ENCODE assay signal across 17 cellular contexts in genomic region chrX:100673397-100673953, GRCh38. TPM values are rescaled to one million over a fixed set of nuclear protein-coding genes. Genes with fewer than 3 reads are reported as not detected.
DNase-seq lines count a peak whose midpoint lies in the region; ATAC-seq, FAIRE-seq and TF ChIP-seq lines count a peak whose summit lies in the region.
"Had no signal": no experiment of that assay in that cellular context is flagged by ENCODE, and none has a peak within 500 bp of the region (broad histone marks: within the 10 kb centered on the region; RNA-seq: fewer than 3 reads in every experiment).

No MANE protein-coding gene starts in this region.

- H3K27ac Mint-ChIP-seq in activated naive CD4-positive, alpha-beta T cell treated with anti-CD3 and anti-CD28 coated beads for 36 hours, result no peak overlapping the region
- H3K27ac Mint-ChIP-seq: activated CD4-positive, alpha-beta T cell treated with anti-CD3 and anti-CD28 coated beads, Interleukin-2, amount 10 ng/mL, durations not matched to agents 24 days and 14 days had no signal

- BruUV-seq in PC-3 (replicated peaks; lab: Mats Ljungman, UMichigan), result no TSS peak

- H2AFZ ChIP-seq in PC-3 (ENCODE audit: low read length), result no peak overlapping the region

- no peak for ATAC-seq in PC-3
- peak; percentile 53 for ATAC-seq in mucosa of descending colon
- no peak for ATAC-seq in GM19452 (IDR thresholded peaks at IDR 0.05; ENCODE audit: unreplicated experiment)
- ATAC-seq: activated T-cell treated with anti-CD3 and anti-CD28 coated beads, Interleukin-2, amount 50 U/mL, for 4 hours had no signal

- peak overlapping the region; percentile 39; the same call in 1 of the 2 replicates for H3K4me2 ChIP-seq in PC-3 (ENCODE audit: low read length)

- no peaks in the 10 kb centered on the region for H3K36me3 ChIP-seq in BJ (ENCODE audit: control insufficient read depth, insufficient read depth, low read length)
- no peaks in the 10 kb centered on the region for H3K36me3 ChIP-seq in PC-3 (ENCODE audit: low read depth, low read length)
- no peaks in the 10 kb centered on the region for H3K36me3 ChIP-seq in mucosa of descending colon (ENCODE audit: low read depth)
- H3K36me3 ChIP-seq: pancreas had no signal

- CTCF ChIA-PET in BJ (lab: Yijun Ruan, JAX) (interaction anchor here (1.0 to 6.7 kb wide), 4 partner anchors 12 to 95 kb away, joined by 3 to 92 read pairs (median 18); no protein-coding TSS in a partner anchor), PC-3 (lab: Charles Lee) (interaction anchor here (0.6 to 1.3 kb wide), 2 partner anchors 95 to 97 kb away, joined by 3 to 5 read pairs; no protein-coding TSS in a partner anchor), HEK293T (lab: Yijun Ruan, JAX) (interaction anchor here (0.6 to 4.2 kb wide), 3 partner anchors 19 to 96 kb away, joined by 3 to 46 read pairs (median 3); partner anchors contain the start of gene SYTL4)
- CTCF ChIA-PET in activated naive CD4-positive, alpha-beta T cell treated with anti-CD3 and anti-CD28 coated beads for 36 hours (lab: Charles Lee), result interaction anchor here (0.8 to 3.9 kb wide), 3 partner anchors 12 to 95 kb away, joined by 4 to 18 read pairs (median 4); no protein-coding TSS in a partner anchor

- intact Hi-C loops in PC-3 (cut with micrococcal nuclease), result no loop called here
- intact Hi-C loops in mucosa of descending colon (cut with DNase I, micrococcal nuclease), result no loop called here
- intact Hi-C loops in activated naive CD4-positive, alpha-beta T cell treated with anti-CD3 and anti-CD28 coated beads for 36 hours (cut with micrococcal nuclease), result no loop called here

- peaks cover 6% of the 10 kb centered on the region for H3K4me1 Mint-ChIP-seq in activated naive CD4-positive, alpha-beta T cell treated with anti-CD3 and anti-CD28 coated beads for 36 hours (ENCODE audit: low read depth)

- no peaks in the 10 kb centered on the region for H3K79me2 ChIP-seq in PC-3 (ENCODE audit: low read length)

- no peaks in the 10 kb centered on the region for H3K27me3 ChIP-seq in BJ (ENCODE audit: control insufficient read depth, insufficient read depth, low read length)
- no peaks in the 10 kb centered on the region for H3K27me3 ChIP-seq in PC-3 (ENCODE audit: low read length)
- H3K27me3 ChIP-seq: pancreas had no signal

- peaks cover 28% of the 10 kb centered on the region for H3K4me1 ChIP-seq in PC-3 (ENCODE audit: insufficient read depth, low read length)
- H3K4me1 ChIP-seq in mucosa of descending colon (ENCODE audit: low read depth), result no peaks in the 10 kb centered on the region
- H3K4me1 ChIP-seq: pancreas had no signal

- no peaks in the 10 kb centered on the region for H3K27me3 Mint-ChIP-seq in activated naive CD4-positive, alpha-beta T cell treated with anti-CD3 and anti-CD28 coated beads for 36 hours (ENCODE audit: low read depth)

- no peaks in the 10 kb centered on the region for H4K20me1 ChIP-seq in PC-3 (ENCODE audit: low read length)

- no peak overlapping the region for H3K4me3 Mint-ChIP-seq in activated naive CD4-positive, alpha-beta T cell treated with anti-CD3 and anti-CD28 coated beads for 36 hours
- H3K4me3 Mint-ChIP-seq: activated CD4-positive, alpha-beta T cell treated with anti-CD3 and anti-CD28 coated beads, Interleukin-2, amount 10 ng/mL, durations not matched to agents 24 days and 14 days; activated T-cell treated with anti-CD3 and anti-CD28 coated beads, Interleukin-2, amount 50 U/mL, for 4 hours had no signal

- H3K9me3 Mint-ChIP-seq in activated naive CD4-positive, alpha-beta T cell treated with anti-CD3 and anti-CD28 coated beads for 36 hours, result no peaks in the 10 kb centered on the region
- H3K9me3 Mint-ChIP-seq: activated CD4-positive, alpha-beta T cell treated with anti-CD3 and anti-CD28 coated beads, Interleukin-2, amount 10 ng/mL, durations not matched to agents 24 days and 14 days; activated T-cell treated with anti-CD3 and anti-CD28 coated beads, Interleukin-2, amount 50 U/mL, for 4 hours had no signal

- peak; percentile 26 for DNase-seq in BJ (ENCODE audit: low read depth)
- DNase-seq in PC-3, result peak; percentile 34
- peak; percentile 68 for DNase-seq in dermis blood vessel endothelial cell
- DNase-seq in mucosa of descending colon, result no peak
- no peak for DNase-seq in HEK293T (ENCODE audit: extremely low spot score)
- no peak for DNase-seq in GM19239 (ENCODE audit: insufficient read length, low spot score)
- no peak for DNase-seq in activated naive CD4-positive, alpha-beta T cell treated with anti-CD3 and anti-CD28 coated beads for 36 hours
- DNase-seq: activated CD4-positive, alpha-beta T cell treated with anti-CD3 and anti-CD28 coated beads, Interleukin-2, amount 10 ng/mL, durations not matched to agents 24 days and 14 days; activated T-cell treated with anti-CD3 and anti-CD28 coated beads, Interleukin-2, amount 50 U/mL, for 4 hours; foreskin melanocyte; midbrain; NCI-H1105; pancreas; SIG-M5; T-helper 9 cell had no signal

- H3K27ac ChIP-seq in PC-3 (ENCODE audit: low read length), result no peak overlapping the region
- H3K27ac ChIP-seq: C4-2B, pancreas had no signal

- TF ChIP-seq CTCF in BJ (IDR thresholded peaks at IDR 0.05; ENCODE audit: insufficient read depth, low read depth, low read length), result no peak
- TF ChIP-seq CTCF in PC-3 (conservative IDR thresholded peaks at IDR 0.05; ENCODE audit: low read depth, low read length), result no peak
- no peak for TF ChIP-seq CTCF in mucosa of descending colon (IDR thresholded peaks at IDR 0.05)

- H3F3A ChIP-seq in PC-3 (ENCODE audit: low read length, unreplicated experiment), result no peaks in the 10 kb centered on the region

- H3K9me3 ChIP-seq in PC-3 (ENCODE audit: low read length) (no peaks in the 10 kb centered on the region), mucosa of descending colon (no peaks in the 10 kb centered on the region)
- H3K9me3 ChIP-seq: pancreas had no signal

- no peak for FAIRE-seq in GM19239 (lab: Jason Lieb, UNC)
- FAIRE-seq: pancreas had no signal

- no peaks in the 10 kb centered on the region for H3K9me2 ChIP-seq in PC-3 (replicated peaks; ENCODE audit: low read length)

- H3K9ac ChIP-seq in PC-3 (ENCODE audit: low read length), result no peak overlapping the region

- POLR2A ChIA-PET in BJ (lab: Charles Lee), result no interaction called here
- POLR2A ChIA-PET in PC-3 (lab: Charles Lee; ENCODE audit: unreplicated experiment), result no interaction called here
- POLR2A ChIA-PET in HEK293T (lab: Yijun Ruan, JAX), result no interaction called here

- H3K4me3 ChIP-seq in BJ (ENCODE audit: low read depth, low read length), result no peak overlapping the region
- H3K4me3 ChIP-seq in PC-3 (ENCODE audit: low read length), result no peak overlapping the region
- H3K4me3 ChIP-seq in mucosa of descending colon, result no peak overlapping the region
- H3K4me3 ChIP-seq: pancreas had no signal

- H3K36me3 Mint-ChIP-seq in activated naive CD4-positive, alpha-beta T cell treated with anti-CD3 and anti-CD28 coated beads for 36 hours (ENCODE audit: low read depth), result no peaks in the 10 kb centered on the region

TF ChIP-seq in HEK293T, 16 proteins besides CTCF, POLR2A, EP300 and RAD21:
- TF ChIP-seq FOXM1 (IDR thresholded peaks at IDR 0.05; ENCODE audit: borderline replicate concordance), result no peak
- no peak for TF ChIP-seq HDGF (IDR thresholded peaks at IDR 0.05; ENCODE audit: borderline replicate concordance)
- no peak for TF ChIP-seq CTBP1 (IDR thresholded peaks at IDR 0.05; ENCODE audit: borderline replicate concordance)
- no peak for TF ChIP-seq BHLHE40 (IDR thresholded peaks at IDR 0.05; ENCODE audit: borderline replicate concordance)
- TF ChIP-seq ZNF384 (IDR thresholded peaks at IDR 0.05), result no peak
- TF ChIP-seq LEF1 (IDR thresholded peaks at IDR 0.05; ENCODE audit: borderline replicate concordance), result no peak
- TF ChIP-seq SP1 (IDR thresholded peaks at IDR 0.05), result no peak
- no peak for TF ChIP-seq PKNOX1 (IDR thresholded peaks at IDR 0.05)
- no peak for TF ChIP-seq NFRKB (IDR thresholded peaks at IDR 0.05)
- TF ChIP-seq FOXK2 (IDR thresholded peaks at IDR 0.05), result no peak
- no peak for TF ChIP-seq SUZ12 (IDR thresholded peaks at IDR 0.05)
- TF ChIP-seq ARNT (IDR thresholded peaks at IDR 0.05), result no peak
- no peak for TF ChIP-seq ELF4 (IDR thresholded peaks at IDR 0.05)
- TF ChIP-seq TARDBP (IDR thresholded peaks at IDR 0.05), result no peak
- no peak; the same call in 1 of the 2 replicates for TF ChIP-seq L3MBTL2 (conservative IDR thresholded peaks at IDR 0.05)
- no peak for TF ChIP-seq FOXA1 (IDR thresholded peaks at IDR 0.05)

RNA-seq across cellular contexts. Expression of gene SRPX2, which starts 29.5 kb away (rescaled TPM):
- 47.3 and 52.7 TPM in 2 replicates for polyA plus RNA-seq in BJ (2011; rRNA removed)
- polyA minus RNA-seq in BJ (2011; rRNA and poly(A)+ RNA removed), result 15.1 and 19.1 TPM in 2 replicates
- total RNA-seq in PC-3 (2014; rRNA removed) (12.2 and 19.3 TPM in 2 replicates), dermis blood vessel endothelial cell (21.8 and 22.0 TPM in 2 replicates), mucosa of descending colon (10 to 100 TPM in 2 of 3 donors, 1 to 10 TPM in 1; 3.3 to 17.6 (median 13.9) TPM)
- total RNA-seq in activated naive CD4-positive, alpha-beta T cell treated with anti-CD3 and anti-CD28 coated beads for 36 hours, result not detected
- total RNA-seq: activated CD4-positive, alpha-beta T cell treated with anti-CD3 and anti-CD28 coated beads, Interleukin-2, amount 10 ng/mL, durations not matched to agents 24 days and 14 days; activated T-cell treated with anti-CD3 and anti-CD28 coated beads, Interleukin-2, amount 50 U/mL, for 4 hours had no signal

RNA-seq across cellular contexts. Expression of gene TSPAN6, which starts 36.9 kb away (rescaled TPM):
- polyA plus RNA-seq in BJ (2011; rRNA removed), result 8.8 and 19.7 TPM in 2 replicates
- 4.9 and 5.6 TPM in 2 replicates for polyA minus RNA-seq in BJ (2011; rRNA and poly(A)+ RNA removed)
- total RNA-seq in PC-3 (2014; rRNA removed) (35.2 and 47.4 TPM in 2 replicates), dermis blood vessel endothelial cell (56.4 and 79.0 TPM in 2 replicates), mucosa of descending colon (100 to 1,000 TPM in 2 of 3 donors, 10 to 100 TPM in 1; 63.0 to 132 (median 111) TPM)
- under 1 TPM; 0.42 to 0.57 TPM for total RNA-seq in activated naive CD4-positive, alpha-beta T cell treated with anti-CD3 and anti-CD28 coated beads for 36 hours
- total RNA-seq: activated CD4-positive, alpha-beta T cell treated with anti-CD3 and anti-CD28 coated beads, Interleukin-2, amount 10 ng/mL, durations not matched to agents 24 days and 14 days had no signal

RNA-seq across cellular contexts. Expression of gene SYTL4, which starts 58.4 kb away (rescaled TPM):
- 3.3 and 5.0 TPM in 2 replicates for polyA plus RNA-seq in BJ (2011; rRNA removed)
- 1.8 and 2.1 TPM in 2 replicates for polyA minus RNA-seq in BJ (2011; rRNA and poly(A)+ RNA removed)
- total RNA-seq in PC-3 (2014; rRNA removed) (2.7 and 3.2 TPM in 2 replicates), dermis blood vessel endothelial cell (31.7 and 52.4 TPM in 2 replicates), mucosa of descending colon (10 to 100 TPM; 35.7 to 47.1 (median 44.3) TPM)
- not detected for total RNA-seq in activated naive CD4-positive, alpha-beta T cell treated with anti-CD3 and anti-CD28 coated beads for 36 hours
- total RNA-seq: activated CD4-positive, alpha-beta T cell treated with anti-CD3 and anti-CD28 coated beads, Interleukin-2, amount 10 ng/mL, durations not matched to agents 24 days and 14 days had no signal

Comparison
In these comparisons a context has a peak if more than half of its experiments do, and no peak if none do; other contexts are left out.
1. DNase-seq: peak in BJ (single experiment), PC-3 (single experiment) and dermis blood vessel endothelial cell (single experiment); none in mucosa of descending colon (0 of 3), HEK293T (single experiment), GM19239 (single experiment) and activated naive CD4-positive, alpha-beta T cell treated with anti-CD3 and anti-CD28 coated beads for 36 hours (single experiment).
2. RNA of gene SRPX2, which starts 29.5 kb away (total RNA-seq): 21.8 to 22.0 TPM in dermis blood vessel endothelial cell, 3.3 to 17.6 TPM in mucosa of descending colon and 12.2 to 19.3 TPM in PC-3; not detected in activated naive CD4-positive, alpha-beta T cell treated with anti-CD3 and anti-CD28 coated beads for 36 hours; every median in the first group is over 4 times any median in the second.
3. RNA of gene TSPAN6, which starts 36.9 kb away (total RNA-seq): 63.0 to 132 TPM in mucosa of descending colon, 56.4 to 79.0 TPM in dermis blood vessel endothelial cell and 35.2 to 47.4 TPM in PC-3; 0.42 to 0.57 TPM in activated naive CD4-positive, alpha-beta T cell treated with anti-CD3 and anti-CD28 coated beads for 36 hours; every median in the first group is over 10 times any median in the second.